In the genomic region with DNA sequence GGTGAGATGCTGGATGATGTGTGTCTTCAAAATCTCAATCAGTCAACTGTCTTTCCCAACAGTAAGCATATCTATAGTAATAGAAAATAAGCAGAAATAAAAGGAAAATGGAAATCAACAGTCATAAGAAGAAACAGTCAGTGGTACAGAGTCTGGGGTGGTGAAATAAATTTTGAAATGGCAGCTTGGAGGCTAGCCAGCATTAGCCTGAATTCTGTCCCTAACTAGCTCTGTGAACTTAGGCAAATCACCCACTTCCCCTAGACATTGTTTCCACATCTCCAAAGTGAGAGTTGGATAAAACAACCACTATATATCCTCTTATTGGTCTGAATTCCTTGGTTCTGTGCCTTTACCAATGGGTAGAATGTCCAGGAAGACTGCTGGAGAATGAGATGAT, we compare ENCODE assay signal across 15 cellular contexts.
DNase-seq lines count a peak whose midpoint lies in the region; ATAC-seq, FAIRE-seq and TF ChIP-seq lines count a peak whose summit lies in the region.
"Had no signal": no experiment of that assay in that cellular context is flagged by ENCODE, and none has a peak within 500 bp of the region (broad histone marks: within the 10 kb centered on the region; RNA-seq: fewer than 3 reads in every experiment).

No MANE protein-coding gene starts in this region.

- H3K4me1 ChIP-seq in GM12878 (ENCODE audit: control insufficient read depth, insufficient read depth, low read length), result no peaks in the 10 kb centered on the region

- BruUV-seq in GM12878 (replicated peaks; lab: Mats Ljungman, UMichigan), result no TSS peak

- in situ Hi-C loops in GM12878 (cut with MboI), result no loop called here

- H3K9me3 ChIP-seq in GM12878 (replicated peaks; ENCODE audit: control insufficient read depth, insufficient read depth, low read length), result no peaks in the 10 kb centered on the region

- no peaks in the 10 kb centered on the region for H3K79me2 ChIP-seq in GM12878 (ENCODE audit: control insufficient read depth, insufficient read depth, low read length)

- no peaks in the 10 kb centered on the region for H3K9me3 Mint-ChIP-seq in memory B cell
- no peaks in the 10 kb centered on the region for H3K9me3 Mint-ChIP-seq in activated CD4-positive, alpha-beta T cell treated with anti-CD3 and anti-CD28 coated beads, Interleukin-2, amount 10 ng/mL, durations not matched to agents 7 days and 5 days
- H3K9me3 Mint-ChIP-seq: CD4-positive, CD25-positive, alpha-beta regulatory T cell; H9 had no signal

- intact Hi-C loops in Right ventricle myocardium superior (cut with DNase I) (no loop called here), cardiac septum (cut with DNase I) (no loop called here), GM12878 (cut with micrococcal nuclease; ENCODE audit: unreplicated experiment) (no loop called here)

- TF ChIP-seq EP300 in GM12878 (IDR thresholded peaks at IDR 0.05; ENCODE audit: borderline replicate concordance in 1 of 2, control insufficient read depth in 1 of 2, low read depth in 2 of 2, low read length in 2 of 2), result no peak

- no peaks in the 10 kb centered on the region; a peak in 1 of 4 replicates for H3K27me3 ChIP-seq in GM12878 (replicated peaks in 1 of 2; ENCODE audit: control insufficient read depth in 2 of 2, insufficient read depth in 2 of 2, low read length in 1 of 2)

- no peak for TF ChIP-seq CTCF in GM12878 (IDR thresholded peaks at IDR 0.05 in 2 of 3, conservative IDR thresholded peaks at IDR 0.05 in 1 of 3; ENCODE audit: control insufficient read depth in 2 of 3, extremely low read depth in 1 of 3, insufficient read depth in 1 of 3, low read depth in 3 of 3, low read length in 3 of 3)

- CTCF ChIA-PET in GM12878 (lab: Yijun Ruan, JAX), result no interaction called here
- CTCF ChIA-PET in activated CD4-positive, alpha-beta T cell treated with anti-CD3 and anti-CD28 coated beads, Interleukin-2, amount 10 ng/mL, durations not matched to agents 7 days and 5 days (lab: Charles Lee), result no interaction called here

- H3K4me2 ChIP-seq in GM12878 (ENCODE audit: control insufficient read depth, insufficient read depth), result no peak overlapping the region

- no peaks in the 10 kb centered on the region for H3K27me3 Mint-ChIP-seq in memory B cell
- no peaks in the 10 kb centered on the region for H3K27me3 Mint-ChIP-seq in activated CD4-positive, alpha-beta T cell treated with anti-CD3 and anti-CD28 coated beads, Interleukin-2, amount 10 ng/mL, durations not matched to agents 7 days and 5 days
- H3K27me3 Mint-ChIP-seq: CD4-positive, CD25-positive, alpha-beta regulatory T cell had no signal

- no peak overlapping the region for H3K4me3 Mint-ChIP-seq in memory B cell
- no peak overlapping the region for H3K4me3 Mint-ChIP-seq in activated CD4-positive, alpha-beta T cell treated with anti-CD3 and anti-CD28 coated beads, Interleukin-2, amount 10 ng/mL, durations not matched to agents 7 days and 5 days
- H3K4me3 Mint-ChIP-seq: CD4-positive, CD25-positive, alpha-beta regulatory T cell; H9 had no signal

- TF ChIP-seq RAD21 in GM12878 (IDR thresholded peaks at IDR 0.05; ENCODE audit: insufficient read depth, low read depth, low read length), result no peak

- SMC1A ChIA-PET in GM12878 (lab: Charles Lee; ENCODE audit: uncharacterized antibody, unreplicated experiment), result no interaction called here

- no peaks in the 10 kb centered on the region for H3K36me3 ChIP-seq in GM12878 (ENCODE audit: control insufficient read depth in 2 of 2, insufficient read depth in 2 of 2, low read length in 1 of 2)

- peaks cover 30% of the 10 kb centered on the region for H3K36me3 Mint-ChIP-seq in memory B cell
- no peaks in the 10 kb centered on the region for H3K36me3 Mint-ChIP-seq in activated CD4-positive, alpha-beta T cell treated with anti-CD3 and anti-CD28 coated beads, Interleukin-2, amount 10 ng/mL, durations not matched to agents 7 days and 5 days (ENCODE audit: low read depth)
- H3K36me3 Mint-ChIP-seq: CD4-positive, CD25-positive, alpha-beta regulatory T cell had no signal

- FAIRE-seq in GM12878 (lab: Jason Lieb, UNC), result no peak

- no peak overlapping the region for H2AFZ ChIP-seq in GM12878 (ENCODE audit: control insufficient read depth, low read depth, low read length)

- ATAC-seq in Right ventricle myocardium superior (ENCODE audit: poor library complexity), result peak; percentile 63
- ATAC-seq in GM12878, result no peak
- no peak for ATAC-seq in memory B cell (ENCODE audit: low read depth)
- ATAC-seq: Panc1 had no signal

- H3K27ac ChIP-seq in GM12878 (ENCODE audit: control insufficient read depth, insufficient read depth), result no peak overlapping the region

- peak overlapping the region; percentile 47 for H3K27ac Mint-ChIP-seq in memory B cell
- H3K27ac Mint-ChIP-seq in activated CD4-positive, alpha-beta T cell treated with anti-CD3 and anti-CD28 coated beads, Interleukin-2, amount 10 ng/mL, durations not matched to agents 7 days and 5 days, result no peak overlapping the region
- H3K27ac Mint-ChIP-seq: CD4-positive, CD25-positive, alpha-beta regulatory T cell; H9 had no signal

- TF ChIP-seq POLR2A in GM12878 (IDR thresholded peaks at IDR 0.05; ENCODE audit: low read depth, low read length), result no peak

- peaks cover 10% of the 10 kb centered on the region for H3K4me1 Mint-ChIP-seq in memory B cell
- H3K4me1 Mint-ChIP-seq in activated CD4-positive, alpha-beta T cell treated with anti-CD3 and anti-CD28 coated beads, Interleukin-2, amount 10 ng/mL, durations not matched to agents 7 days and 5 days, result no peaks in the 10 kb centered on the region
- H3K4me1 Mint-ChIP-seq: CD4-positive, CD25-positive, alpha-beta regulatory T cell had no signal

- H3K9ac ChIP-seq in GM12878 (ENCODE audit: control insufficient read depth, insufficient read depth, low read length), result no peak overlapping the region

- POLR2A ChIA-PET in GM12878 (lab: Charles Lee), result no interaction called here
- POLR2A ChIA-PET in activated CD4-positive, alpha-beta T cell treated with anti-CD3 and anti-CD28 coated beads, Interleukin-2, amount 10 ng/mL, durations not matched to agents 7 days and 5 days (lab: Charles Lee), result no interaction called here

- no peaks in the 10 kb centered on the region for H4K20me1 ChIP-seq in GM12878 (ENCODE audit: control insufficient read depth, insufficient read depth)

- DNase-seq in Right ventricle myocardium superior (no peak), cardiac septum (ENCODE audit: low spot score) (no peak), GM12878 (ENCODE audit: low read depth, low spot score) (no peak), memory B cell (ENCODE audit: low spot score in 2 of 2) (no peak), NCI-H1417 treated with DMSO at 0.1 percent for 48 hours (lab: John Stamatoyannopoulos, UW) (no peak), COLO668 (lab: John Stamatoyannopoulos, UW; ENCODE audit: unreplicated experiment) (no peak)
- DNase-seq in activated CD4-positive, alpha-beta T cell treated with anti-CD3 and anti-CD28 coated beads, Interleukin-2, amount 10 ng/mL, durations not matched to agents 7 days and 5 days, result no peak
- DNase-seq: CD4-positive, CD25-positive, alpha-beta regulatory T cell; DMS53; H9; MM.1S; NCI-H1417; NCI-H2029; NCI-H2171 had no signal

- H3K4me3 ChIP-seq in GM12878, result no peak overlapping the region

- RAD21 ChIA-PET in GM12878 (lab: Charles Lee; ENCODE audit: unreplicated experiment), result no interaction called here

TF ChIP-seq in GM12878, 131 proteins besides CTCF, POLR2A, EP300 and RAD21 (continues in another document):
- 0 out of 2 replicates have a peak, but pooled peaks have one; percentile 13 for TF ChIP-seq FOXK2 (IDR thresholded peaks at IDR 0.05)
- TF ChIP-seq TBL1XR1 (IDR thresholded peaks at IDR 0.05; ENCODE audit: low read depth, low read length), result no peak
- TF ChIP-seq, protein P1, sequence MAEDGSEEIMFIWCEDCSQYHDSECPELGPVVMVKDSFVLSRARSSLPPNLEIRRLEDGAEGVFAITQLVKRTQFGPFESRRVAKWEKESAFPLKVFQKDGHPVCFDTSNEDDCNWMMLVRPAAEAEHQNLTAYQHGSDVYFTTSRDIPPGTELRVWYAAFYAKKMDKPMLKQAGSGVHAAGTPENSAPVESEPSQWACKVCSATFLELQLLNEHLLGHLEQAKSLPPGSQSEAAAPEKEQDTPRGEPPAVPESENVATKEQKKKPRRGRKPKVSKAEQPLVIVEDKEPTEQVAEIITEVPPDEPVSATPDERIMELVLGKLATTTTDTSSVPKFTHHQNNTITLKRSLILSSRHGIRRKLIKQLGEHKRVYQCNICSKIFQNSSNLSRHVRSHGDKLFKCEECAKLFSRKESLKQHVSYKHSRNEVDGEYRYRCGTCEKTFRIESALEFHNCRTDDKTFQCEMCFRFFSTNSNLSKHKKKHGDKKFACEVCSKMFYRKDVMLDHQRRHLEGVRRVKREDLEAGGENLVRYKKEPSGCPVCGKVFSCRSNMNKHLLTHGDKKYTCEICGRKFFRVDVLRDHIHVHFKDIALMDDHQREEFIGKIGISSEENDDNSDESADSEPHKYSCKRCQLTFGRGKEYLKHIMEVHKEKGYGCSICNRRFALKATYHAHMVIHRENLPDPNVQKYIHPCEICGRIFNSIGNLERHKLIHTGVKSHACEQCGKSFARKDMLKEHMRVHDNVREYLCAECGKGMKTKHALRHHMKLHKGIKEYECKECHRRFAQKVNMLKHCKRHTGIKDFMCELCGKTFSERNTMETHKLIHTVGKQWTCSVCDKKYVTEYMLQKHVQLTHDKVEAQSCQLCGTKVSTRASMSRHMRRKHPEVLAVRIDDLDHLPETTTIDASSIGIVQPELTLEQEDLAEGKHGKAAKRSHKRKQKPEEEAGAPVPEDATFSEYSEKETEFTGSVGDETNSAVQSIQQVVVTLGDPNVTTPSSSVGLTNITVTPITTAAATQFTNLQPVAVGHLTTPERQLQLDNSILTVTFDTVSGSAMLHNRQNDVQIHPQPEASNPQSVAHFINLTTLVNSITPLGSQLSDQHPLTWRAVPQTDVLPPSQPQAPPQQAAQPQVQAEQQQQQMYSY (CRISPR knock-in tag; IDR thresholded peaks at IDR 0.05), result no peak
- TF ChIP-seq, protein P2, sequence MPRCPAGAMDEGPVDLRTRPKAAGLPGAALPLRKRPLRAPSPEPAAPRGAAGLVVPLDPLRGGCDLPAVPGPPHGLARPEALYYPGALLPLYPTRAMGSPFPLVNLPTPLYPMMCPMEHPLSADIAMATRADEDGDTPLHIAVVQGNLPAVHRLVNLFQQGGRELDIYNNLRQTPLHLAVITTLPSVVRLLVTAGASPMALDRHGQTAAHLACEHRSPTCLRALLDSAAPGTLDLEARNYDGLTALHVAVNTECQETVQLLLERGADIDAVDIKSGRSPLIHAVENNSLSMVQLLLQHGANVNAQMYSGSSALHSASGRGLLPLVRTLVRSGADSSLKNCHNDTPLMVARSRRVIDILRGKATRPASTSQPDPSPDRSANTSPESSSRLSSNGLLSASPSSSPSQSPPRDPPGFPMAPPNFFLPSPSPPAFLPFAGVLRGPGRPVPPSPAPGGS (IDR thresholded peaks at IDR 0.05; ENCODE audit: borderline replicate concordance, insufficient read depth, low read depth, low read length, poor library complexity, severe bottlenecking), result no peak
- TF ChIP-seq ZNF217 (IDR thresholded peaks at IDR 0.05), result no peak
- TF ChIP-seq ATF7 (IDR thresholded peaks at IDR 0.05; ENCODE audit: low read depth), result no peak
- no peak for TF ChIP-seq ZNF207 (IDR thresholded peaks at IDR 0.05; ENCODE audit: borderline replicate concordance)
